In the genomic region with DNA sequence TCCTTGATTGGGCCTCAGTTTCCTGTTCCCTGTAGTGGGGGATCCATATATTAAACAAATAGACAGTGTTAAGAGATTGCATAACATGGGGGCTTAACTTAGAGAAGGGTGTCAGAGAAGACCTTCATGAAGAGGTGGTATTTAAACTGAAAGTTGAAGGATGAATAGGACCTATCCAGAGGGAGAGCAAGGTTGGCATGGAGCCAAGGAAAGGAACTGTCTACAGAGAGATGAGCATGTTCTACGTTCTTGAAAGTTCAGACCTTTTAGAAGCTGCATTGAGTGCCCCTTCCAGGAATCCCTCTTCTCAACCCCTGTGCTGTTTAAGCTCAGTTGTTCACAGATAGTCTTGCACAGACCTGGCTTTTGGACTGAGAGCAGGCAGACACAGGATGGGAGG, we compare ENCODE assay signal across 1 cellular context.
TF ChIP-seq lines count a peak whose summit lies in the region.

No MANE protein-coding gene starts in this region.

TF ChIP-seq in endothelial cell of umbilical vein, 7 proteins besides CTCF, POLR2A, EP300 and RAD21:
- TF ChIP-seq MYC (IDR thresholded peaks at IDR 0.05; ENCODE audit: low read depth, low read length): no peak
- no peak for TF ChIP-seq JUN (IDR thresholded peaks at IDR 0.05; ENCODE audit: borderline replicate concordance, insufficient read depth, insufficient read length, low read depth)
- TF ChIP-seq, protein P1, sequence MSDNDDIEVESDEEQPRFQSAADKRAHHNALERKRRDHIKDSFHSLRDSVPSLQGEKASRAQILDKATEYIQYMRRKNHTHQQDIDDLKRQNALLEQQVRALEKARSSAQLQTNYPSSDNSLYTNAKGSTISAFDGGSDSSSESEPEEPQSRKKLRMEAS (IDR thresholded peaks at IDR 0.05; ENCODE audit: insufficient read depth, insufficient read length): no peak
- no peak for TF ChIP-seq POLR2AphosphoS5 (IDR thresholded peaks at IDR 0.05; ENCODE audit: insufficient read depth, low read depth, low read length)
- no peak for TF ChIP-seq FOS (IDR thresholded peaks at IDR 0.05; ENCODE audit: borderline replicate concordance, insufficient read depth, low read length)
TF ChIP-seq in endothelial cell of umbilical vein: peak in this region for 0.
